17 cellular contexts compared by ENCODE assay signal in genomic region chr6:31721351-31722020, GRCh38. TPM values are rescaled to one million over a fixed set of nuclear protein-coding genes. Genes with fewer than 3 reads are reported as not detected.
DNase-seq lines count a peak whose midpoint lies in the region; ATAC-seq and TF ChIP-seq lines count a peak whose summit lies in the region.
"Had no signal": no experiment of that assay in that cellular context is flagged by ENCODE, and none has a peak within 500 bp of the region (broad histone marks: within the 10 kb centered on the region; RNA-seq: fewer than 3 reads in every experiment).

Gene LY6G6C (minus strand): TSS chr6:31721746. CDS start chr6:31721679, 67 bp downstream.

- H3K4me3 ChIP-seq in suprapubic skin (peak within 1 kb of the TSS; percentile 14), H7 (ENCODE audit: insufficient read depth, low read depth, low read length) (no peak within 1 kb of the TSS)

- H3K9me3 Mint-ChIP-seq in activated naive CD8-positive, alpha-beta T cell treated with anti-CD3 and anti-CD28 coated beads, Interleukin-2, amount 10 ng/mL, durations not matched to agents 7 days and 5 days: no peaks in the 10 kb centered on the region
- H3K9me3 Mint-ChIP-seq in activated naive CD8-positive, alpha-beta T cell treated with anti-CD3 and anti-CD28 coated beads, Interleukin-2, amount 50 U/mL, for 24 hours: no peaks in the 10 kb centered on the region
- no peaks in the 10 kb centered on the region for H3K9me3 Mint-ChIP-seq in central memory CD8-positive, alpha-beta T cell
- no peaks in the 10 kb centered on the region for H3K9me3 Mint-ChIP-seq in memory B cell
- no peaks in the 10 kb centered on the region for H3K9me3 Mint-ChIP-seq in natural killer cell
- H3K9me3 Mint-ChIP-seq: CD8-positive, alpha-beta T cell; H9 had no signal

- peaks cover 55% of the 10 kb centered on the region for H3K4me1 ChIP-seq in suprapubic skin

- TF ChIP-seq POLR2A in suprapubic skin (IDR thresholded peaks at IDR 0.05): no peak

- no peak for TF ChIP-seq EP300 in suprapubic skin (IDR thresholded peaks at IDR 0.05)

- TF ChIP-seq CTCF in suprapubic skin (IDR thresholded peaks at IDR 0.05) (no peak), natural killer cell (IDR thresholded peaks at IDR 0.05) (no peak)

- peaks cover 20% of the 10 kb centered on the region for H3K4me1 Mint-ChIP-seq in activated naive CD8-positive, alpha-beta T cell treated with anti-CD3 and anti-CD28 coated beads, Interleukin-2, amount 10 ng/mL, durations not matched to agents 7 days and 5 days
- H3K4me1 Mint-ChIP-seq in activated naive CD8-positive, alpha-beta T cell treated with anti-CD3 and anti-CD28 coated beads, Interleukin-2, amount 50 U/mL, for 24 hours: peaks cover 18% of the 10 kb centered on the region
- peaks cover 6% of the 10 kb centered on the region for H3K4me1 Mint-ChIP-seq in central memory CD8-positive, alpha-beta T cell
- H3K4me1 Mint-ChIP-seq in memory B cell (peaks cover 16% of the 10 kb centered on the region), natural killer cell (peaks cover 25% of the 10 kb centered on the region in 2 donors)

- H3K36me3 Mint-ChIP-seq in activated naive CD8-positive, alpha-beta T cell treated with anti-CD3 and anti-CD28 coated beads, Interleukin-2, amount 10 ng/mL, durations not matched to agents 7 days and 5 days: peaks cover 10% of the 10 kb centered on the region
- peaks cover 4% of the 10 kb centered on the region for H3K36me3 Mint-ChIP-seq in activated naive CD8-positive, alpha-beta T cell treated with anti-CD3 and anti-CD28 coated beads, Interleukin-2, amount 50 U/mL, for 24 hours (ENCODE audit: low read depth)
- H3K36me3 Mint-ChIP-seq in central memory CD8-positive, alpha-beta T cell (ENCODE audit: insufficient read depth): peaks cover 3% of the 10 kb centered on the region
- H3K36me3 Mint-ChIP-seq in memory B cell (peaks cover 9% of the 10 kb centered on the region), natural killer cell (peaks cover 10% of the 10 kb centered on the region)

- H3K27ac Mint-ChIP-seq in activated naive CD8-positive, alpha-beta T cell treated with anti-CD3 and anti-CD28 coated beads, Interleukin-2, amount 10 ng/mL, durations not matched to agents 7 days and 5 days: peak within 1 kb of the TSS; percentile 42
- H3K27ac Mint-ChIP-seq in activated naive CD8-positive, alpha-beta T cell treated with anti-CD3 and anti-CD28 coated beads, Interleukin-2, amount 50 U/mL, for 24 hours: no peak within 1 kb of the TSS
- H3K27ac Mint-ChIP-seq in central memory CD8-positive, alpha-beta T cell (ENCODE audit: low read depth): peak within 1 kb of the TSS; percentile 63
- H3K27ac Mint-ChIP-seq in memory B cell (peak within 1 kb of the TSS; percentile 4), natural killer cell (peak within 1 kb of the TSS in 1 of 2 donors; percentile 46)
- H3K27ac Mint-ChIP-seq: CD8-positive, alpha-beta T cell; H9 had no signal

- intact Hi-C loops in natural killer cell (cut with micrococcal nuclease): no loop called here

- DNase-seq in activated naive CD8-positive, alpha-beta T cell treated with anti-CD3 and anti-CD28 coated beads, Interleukin-2, amount 10 ng/mL, durations not matched to agents 7 days and 5 days: no peak
- no peak for DNase-seq in activated naive CD8-positive, alpha-beta T cell treated with anti-CD3 and anti-CD28 coated beads, Interleukin-2, amount 50 U/mL, for 24 hours
- no peak for DNase-seq in central memory CD8-positive, alpha-beta T cell (ENCODE audit: low spot score in 2 of 2)
- DNase-seq in memory B cell (ENCODE audit: low spot score in 2 of 2): no peak
- no peak for DNase-seq in suprapubic skin (ENCODE audit: low spot score in 2 of 2)
- no peak for DNase-seq in stimulated activated CD4-positive, alpha-beta T cell treated with anti-CD3 and anti-CD28 coated beads, Interleukin-2, amount 100 ng/mL, for 48 hours
- DNase-seq in natural killer cell: no peak
- DNase-seq in H7: no peak
- DNase-seq: AML-193; CD8-positive, alpha-beta T cell; H9; NCI-H1048; NCI-H146; NCI-H2081 treated with DMSO at 0.1 percent for 48 hours; NCI-H226; NCI-H526 treated with DMSO at 0.1 percent for 48 hours had no signal

- H3K27me3 Mint-ChIP-seq in activated naive CD8-positive, alpha-beta T cell treated with anti-CD3 and anti-CD28 coated beads, Interleukin-2, amount 10 ng/mL, durations not matched to agents 7 days and 5 days: peaks cover 6% of the 10 kb centered on the region
- no peaks in the 10 kb centered on the region for H3K27me3 Mint-ChIP-seq in activated naive CD8-positive, alpha-beta T cell treated with anti-CD3 and anti-CD28 coated beads, Interleukin-2, amount 50 U/mL, for 24 hours
- H3K27me3 Mint-ChIP-seq in central memory CD8-positive, alpha-beta T cell: no peaks in the 10 kb centered on the region
- H3K27me3 Mint-ChIP-seq in memory B cell (no peaks in the 10 kb centered on the region), natural killer cell (ENCODE audit: low read depth in 2 of 2) (peaks cover 0 to 4% of the 10 kb centered on the region in 2 donors)

- H3K4me3 Mint-ChIP-seq in activated naive CD8-positive, alpha-beta T cell treated with anti-CD3 and anti-CD28 coated beads, Interleukin-2, amount 10 ng/mL, durations not matched to agents 7 days and 5 days: no peak within 1 kb of the TSS
- H3K4me3 Mint-ChIP-seq in activated naive CD8-positive, alpha-beta T cell treated with anti-CD3 and anti-CD28 coated beads, Interleukin-2, amount 50 U/mL, for 24 hours: no peak within 1 kb of the TSS
- H3K4me3 Mint-ChIP-seq in central memory CD8-positive, alpha-beta T cell: no peak within 1 kb of the TSS
- H3K4me3 Mint-ChIP-seq in memory B cell (no peak within 1 kb of the TSS), natural killer cell (no peak within 1 kb of the TSS)
- H3K4me3 Mint-ChIP-seq: CD8-positive, alpha-beta T cell; H9 had no signal

- 92% methylated on average over 4 of the region's 4 CpGs for WGBS in suprapubic skin

- peak within 1 kb of the TSS; percentile 88 for H3K27ac ChIP-seq in suprapubic skin

- no peak for ATAC-seq in activated naive CD8-positive, alpha-beta T cell treated with anti-CD3 and anti-CD28 coated beads, Interleukin-2, amount 10 ng/mL, durations not matched to agents 7 days and 5 days (ENCODE audit: low read depth)
- ATAC-seq in activated naive CD8-positive, alpha-beta T cell treated with anti-CD3 and anti-CD28 coated beads, Interleukin-2, amount 50 U/mL, for 24 hours: no peak
- no peak for ATAC-seq in central memory CD8-positive, alpha-beta T cell (replicated peaks; ENCODE audit: extremely low read depth, poor library complexity, severe bottlenecking)
- no peak for ATAC-seq in memory B cell (ENCODE audit: low read depth)
- no peak for ATAC-seq in natural killer cell
- ATAC-seq: CD8-positive, alpha-beta T cell had no signal

- H3K36me3 ChIP-seq in suprapubic skin (peaks cover 7% of the 10 kb centered on the region), H7 (replicated peaks; ENCODE audit: control insufficient read depth, insufficient read depth, low read length) (no peaks in the 10 kb centered on the region; the same call in 1 of the 2 replicates)

- H3K27me3 ChIP-seq in suprapubic skin (no peaks in the 10 kb centered on the region), H7 (ENCODE audit: control insufficient read depth, insufficient read depth, low read length) (no peaks in the 10 kb centered on the region)

- POLR2A ChIA-PET in activated naive CD8-positive, alpha-beta T cell treated with anti-CD3 and anti-CD28 coated beads, Interleukin-2, amount 10 ng/mL, durations not matched to agents 7 days and 5 days (lab: Charles Lee): interaction anchor here (0.8 to 1.6 kb wide), 2 partner anchors 18 to 19 kb away, joined by 3 read pairs; partner anchors contain the start of genes ABHD16A and MSH5

- no peaks in the 10 kb centered on the region for H3K9me3 ChIP-seq in suprapubic skin

RNA-seq across cellular contexts. Expression of gene LY6G6C, which starts in this region (rescaled TPM):
- not detected for total RNA-seq in activated naive CD8-positive, alpha-beta T cell treated with anti-CD3 and anti-CD28 coated beads, Interleukin-2, amount 10 ng/mL, durations not matched to agents 7 days and 5 days
- 100 to 1,000 TPM in 3 of 4 donors, 10 to 100 TPM in 1; 80.0 to 376 (median 338) TPM for total RNA-seq in suprapubic skin
- total RNA-seq in natural killer cell: not detected
- total RNA-seq in H7 (2014; rRNA removed; shearing (Covaris generic)): not detected in 2 replicates
- total RNA-seq: CD8-positive, alpha-beta T cell; H9; HT-29 had no signal

Comparison
In these comparisons a context has a peak if more than half of its experiments do, and no peak if none do; other contexts are left out.
1. RNA of gene LY6G6C (total RNA-seq): 80.0 to 376 TPM in suprapubic skin; not detected in activated naive CD8-positive, alpha-beta T cell treated with anti-CD3 and anti-CD28 coated beads, Interleukin-2, amount 10 ng/mL, durations not matched to agents 7 days and 5 days, not detected in natural killer cell and not detected in H7; every median in the first group is over 10 times any median in the second.